ENCODE assay signal across 8 cellular contexts in the genomic region with DNA sequence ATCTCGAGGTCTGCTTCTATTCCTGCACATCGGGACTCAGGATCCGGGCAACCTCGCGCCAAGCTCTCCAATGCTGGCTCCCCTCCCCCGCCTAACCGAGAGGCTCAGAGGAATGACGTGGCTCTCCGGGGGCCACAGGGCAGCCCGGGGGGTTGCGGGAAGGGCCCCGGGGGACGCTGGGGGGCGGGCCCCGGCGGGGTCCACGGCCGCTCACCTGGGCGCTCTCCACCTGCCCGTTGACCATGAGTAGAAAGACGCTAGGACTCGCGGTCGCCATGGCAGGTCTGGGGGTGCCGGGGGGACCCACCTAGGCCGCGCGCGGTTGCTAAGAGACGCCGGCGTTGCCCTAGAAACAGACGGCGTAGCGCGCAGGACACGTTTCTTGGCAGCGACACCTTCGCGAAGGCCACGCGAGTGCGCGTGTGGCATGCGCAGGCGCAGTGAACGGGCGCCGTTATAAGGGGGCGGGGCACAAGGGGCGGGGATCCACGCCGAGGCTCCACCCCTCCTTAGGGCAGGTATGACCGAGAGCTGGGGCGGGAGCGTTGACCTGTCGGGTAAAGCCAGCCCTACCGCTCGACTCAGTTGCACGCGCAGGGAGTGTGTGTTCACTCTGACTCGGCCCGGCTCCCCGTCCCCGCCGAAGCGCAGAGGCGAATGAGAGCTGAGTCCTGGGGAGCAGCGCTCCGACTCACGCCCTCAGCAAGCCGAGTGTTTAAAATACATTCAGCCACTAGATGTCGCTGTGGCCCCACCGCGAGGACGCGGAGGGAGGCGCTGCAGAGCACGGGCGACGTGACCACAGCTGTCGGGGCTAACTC. TPM values are rescaled to one million over a fixed set of nuclear protein-coding genes. Genes with fewer than 3 reads are reported as not detected.
A peak's percentile ranks its signal among the peaks of the same experiment; 100 is the strongest.
DNase-seq lines count a peak whose midpoint lies in the region; ATAC-seq and TF ChIP-seq lines count a peak whose summit lies in the region.

A gene with protein sequence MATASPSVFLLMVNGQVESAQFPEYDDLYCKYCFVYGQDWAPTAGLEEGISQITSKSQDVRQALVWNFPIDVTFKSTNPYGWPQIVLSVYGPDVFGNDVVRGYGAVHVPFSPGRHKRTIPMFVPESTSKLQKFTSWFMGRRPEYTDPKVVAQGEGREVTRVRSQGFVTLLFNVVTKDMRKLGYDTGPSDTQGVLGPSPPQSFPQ (minus strand): TSS at position 431 of the 821 bp plus-strand sequence. CDS start 154 bp downstream, at position 277.

- H3K27me3 Mint-ChIP-seq in neural progenitor cell (ENCODE audit: insufficient read depth, low read depth) = peaks cover 2% of the 10 kb centered on the region

- no peaks in the 10 kb centered on the region for H3K9me3 ChIP-seq in neural progenitor cell (ENCODE audit: low read depth)

- peak within 1 kb of the TSS; percentile 89 for H3K27ac Mint-ChIP-seq in neural progenitor cell

- H4K20me1 ChIP-seq in neural progenitor cell (ENCODE audit: low read depth) = no peaks in the 10 kb centered on the region

- TF ChIP-seq CTCF in LNCaP clone FGC (IDR thresholded peaks at IDR 0.05; ENCODE audit: control insufficient read depth, extremely low read depth, insufficient read depth) (peak; percentile 99), foreskin keratinocyte (conservative IDR thresholded peaks at IDR 0.05) (peak; percentile 99), neural progenitor cell (IDR thresholded peaks at IDR 0.05) (peak; percentile 96)

- H3K9me3 Mint-ChIP-seq in neural progenitor cell = no peaks in the 10 kb centered on the region

- peak within 1 kb of the TSS; percentile 91 for H3K4me3 Mint-ChIP-seq in neural progenitor cell

- peaks cover 18% of the 10 kb centered on the region for H3K4me1 Mint-ChIP-seq in neural progenitor cell

- H3K79me2 ChIP-seq in neural progenitor cell (ENCODE audit: low read depth) = no peaks in the 10 kb centered on the region

- H3K9ac ChIP-seq in neural progenitor cell = peak within 1 kb of the TSS; percentile 35

- peak within 1 kb of the TSS; percentile 50 for H3K27ac ChIP-seq in foreskin keratinocyte
- H3K27ac ChIP-seq in neural progenitor cell = no peak within 1 kb of the TSS

- peaks cover 6% of the 10 kb centered on the region for H3K36me3 Mint-ChIP-seq in neural progenitor cell

- DNase-seq in ELF-1 (ENCODE audit: low read depth, low spot score) = peak; percentile 96
- DNase-seq in GOT3 (lab: John Stamatoyannopoulos, UW) = peak; percentile 88
- DNase-seq in LNCaP clone FGC (ENCODE audit: low read depth) = peak; percentile 71
- peak; percentile 87 for DNase-seq in activated gamma-delta T cell treated with anti-CD3 and anti-CD28 coated beads, Interleukin-2, amount 50 U/mL, for 16 hours (ENCODE audit: low read depth)
- peak; percentile 69 to 83 for DNase-seq in foreskin keratinocyte
- peak; percentile 92 for DNase-seq in neural progenitor cell (ENCODE audit: low spot score)
- peak; percentile 71 for DNase-seq in stromal cell of bone marrow (ENCODE audit: low read depth)

- H3K4me3 ChIP-seq in LNCaP clone FGC (ENCODE audit: low read depth, low read length) = peak within 1 kb of the TSS; percentile 86
- H3K4me3 ChIP-seq in neural progenitor cell = peak within 1 kb of the TSS; percentile 70

- no peaks in the 10 kb centered on the region for H3K27me3 ChIP-seq in foreskin keratinocyte
- no peaks in the 10 kb centered on the region for H3K27me3 ChIP-seq in neural progenitor cell

- H3K4me2 ChIP-seq in neural progenitor cell = peak within 1 kb of the TSS; percentile 93

- TF ChIP-seq POLR2A in Raji (IDR thresholded peaks at IDR 0.05; ENCODE audit: insufficient read depth, low read depth, low read length) = peak; percentile 60

- H3K36me3 ChIP-seq in neural progenitor cell = no peaks in the 10 kb centered on the region

- H2AFZ ChIP-seq in neural progenitor cell (replicated peaks) = peak within 1 kb of the TSS; percentile 93

- H3K4me1 ChIP-seq in foreskin keratinocyte (peaks cover 8% of the 10 kb centered on the region), neural progenitor cell (no peaks in the 10 kb centered on the region)

- peak; percentile 77 for ATAC-seq in foreskin keratinocyte

- no peaks in the 10 kb centered on the region for H3F3A ChIP-seq in neural progenitor cell (ENCODE audit: low read depth)

RNA-seq across cellular contexts. Expression of the gene that starts here (rescaled TPM):
- total RNA-seq in foreskin keratinocyte (32.6 and 34.7 TPM in 2 replicates), neural progenitor cell (ENCODE audit: low replicate concordance) (15.1 and 43.0 TPM in 2 replicates)
- 46.6 and 52.2 TPM in 2 replicates for polyA plus RNA-seq in foreskin keratinocyte
